ENCODE assay signal across 8 cellular contexts in the genomic region with DNA sequence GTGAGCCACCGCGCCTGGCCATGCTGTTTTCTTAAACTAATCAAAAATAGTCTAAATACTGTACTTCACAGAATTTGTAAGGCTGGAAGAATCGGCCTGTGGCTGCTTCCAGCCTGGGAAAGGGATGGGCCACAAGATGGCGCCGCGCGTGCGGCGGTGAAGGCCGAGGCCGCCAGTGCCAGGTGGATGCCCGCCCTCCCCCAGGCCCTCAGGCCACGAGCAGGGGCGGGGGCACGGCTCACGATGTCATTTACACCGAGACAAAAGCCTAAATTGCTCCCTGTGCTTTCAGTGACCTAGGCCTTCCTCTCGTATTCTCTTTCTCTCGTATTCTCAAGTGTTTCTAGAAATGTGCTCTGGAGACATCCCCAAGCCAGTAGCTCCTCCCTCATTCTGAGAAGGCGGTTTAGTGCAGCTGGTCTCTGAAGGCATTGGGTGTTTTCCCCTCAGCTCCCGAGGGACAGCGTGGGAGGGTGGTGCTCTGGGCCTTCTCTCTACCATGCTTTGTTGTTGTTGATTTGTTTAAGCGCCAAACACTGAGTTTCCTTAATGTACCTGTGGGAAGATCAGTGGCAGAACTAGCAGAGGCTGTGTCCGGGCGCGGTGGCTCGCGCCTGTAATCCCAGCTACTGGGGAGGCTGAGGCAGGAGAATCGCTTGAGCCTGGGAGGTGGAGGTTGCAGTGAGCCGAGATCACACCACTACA.
DNase-seq lines count a peak whose midpoint lies in the region; ATAC-seq and TF ChIP-seq lines count a peak whose summit lies in the region.

No MANE protein-coding gene starts in this region.

- H3K4me2 ChIP-seq in neuronal stem cell (ENCODE audit: insufficient read depth, low read length, poor library complexity, severe bottlenecking): peak overlapping the region; percentile 57

- H2AFZ ChIP-seq in neuronal stem cell (ENCODE audit: low read length): peak overlapping the region; percentile 85

- H3K23ac ChIP-seq in neuronal stem cell (ENCODE audit: low read depth, low read length, poor library complexity): no peak overlapping the region

- H3K9me3 ChIP-seq in neuronal stem cell (replicated peaks in 1 of 2; ENCODE audit: control insufficient read depth in 2 of 2, insufficient read depth in 1 of 2, low read depth in 1 of 2, low read length in 2 of 2) (no peaks in the 10 kb centered on the region), subcutaneous abdominal adipose tissue (ENCODE audit: control insufficient read depth in 5 of 5, low read length in 5 of 5) (peaks cover 0 to 3% (median 0%) of the 10 kb centered on the region in 5 donors)

- no CpG with 5 or more reads among the region's 30 CpGs for WGBS in neuronal stem cell (ENCODE audit: extremely low coverage in 2 of 2, insufficient read length in 2 of 2, insufficient replicate concordance in 1 of 2), 2 donors

- no peaks in the 10 kb centered on the region for H3K79me1 ChIP-seq in neuronal stem cell (ENCODE audit: low read depth, low read length)

- no peaks in the 10 kb centered on the region for H3K27me3 ChIP-seq in neuronal stem cell (ENCODE audit: control insufficient read depth in 3 of 3, insufficient read depth in 3 of 3, low read depth in 1 of 3, low read length in 3 of 3)
- H3K27me3 ChIP-seq in subcutaneous abdominal adipose tissue (ENCODE audit: control insufficient read depth in 5 of 5, insufficient read depth in 4 of 5, low read length in 5 of 5): no peaks in the 10 kb centered on the region

- H3K4ac ChIP-seq in neuronal stem cell (ENCODE audit: low read length): no peak overlapping the region

- DNase-seq in Daoy (ENCODE audit: low read depth): peak; percentile 80
- peak; percentile 87 for DNase-seq in KBM-7
- peak; percentile 79 for DNase-seq in RKO (ENCODE audit: low spot score)
- DNase-seq in activated effector memory CD4-positive, alpha-beta T cell treated with anti-CD3 and anti-CD28 coated beads, Interleukin-2, amount 50 U/mL, for 16 hours: peak; percentile 89
- DNase-seq in foreskin fibroblast: peak; percentile 69 to 92
- DNase-seq in neuronal stem cell (ENCODE audit: low spot score): peak; percentile 64

- no peaks in the 10 kb centered on the region for H3K4me1 ChIP-seq in neuronal stem cell (ENCODE audit: control insufficient read depth in 2 of 2, insufficient read depth in 1 of 2, low read depth in 1 of 2, low read length in 2 of 2)
- H3K4me1 ChIP-seq in subcutaneous abdominal adipose tissue (ENCODE audit: control insufficient read depth in 5 of 5, insufficient read depth in 5 of 5, low read length in 5 of 5): peaks cover 3 to 17% (median 5%) of the 10 kb centered on the region in 5 donors

- H3K14ac ChIP-seq in neuronal stem cell (ENCODE audit: low read length): no peak overlapping the region

- no peak overlapping the region for H2BK12ac ChIP-seq in neuronal stem cell (ENCODE audit: low read length)

- no peak overlapping the region for H2AK5ac ChIP-seq in neuronal stem cell (ENCODE audit: low read depth, low read length)

- in situ Hi-C loops in KBM-7 (cut with MboI; ENCODE audit: low pct_unique_long_range_greater_than_20kb, low sequenced_read_pairs): loop anchor here (25.0 kb wide), 1 partner anchor 398 kb away; no protein-coding TSS in a partner anchor

- H3K36me3 ChIP-seq in neuronal stem cell (replicated peaks in 1 of 2; ENCODE audit: control insufficient read depth in 2 of 2, insufficient read depth in 2 of 2, low read length in 2 of 2): no peaks in the 10 kb centered on the region
- no peaks in the 10 kb centered on the region for H3K36me3 ChIP-seq in subcutaneous abdominal adipose tissue (ENCODE audit: control insufficient read depth in 5 of 5, insufficient read depth in 5 of 5, low read length in 5 of 5)

- no peak overlapping the region for H3K18ac ChIP-seq in neuronal stem cell (ENCODE audit: low read length)

- H4K8ac ChIP-seq in neuronal stem cell (ENCODE audit: low read depth, low read length): no peak overlapping the region

- H3K9ac ChIP-seq in neuronal stem cell (ENCODE audit: low read depth, low read length, poor library complexity): no peak overlapping the region
- H3K9ac ChIP-seq in subcutaneous abdominal adipose tissue (ENCODE audit: low read length in 5 of 5): peak overlapping the region in 1 of 5 donors; percentile 64

- no peak overlapping the region for H2BK5ac ChIP-seq in neuronal stem cell (ENCODE audit: low read length)

- TF ChIP-seq CTCF in foreskin fibroblast (IDR thresholded peaks at IDR 0.05; ENCODE audit: low read depth, low read length): peak; percentile 83

- H3K4me3 ChIP-seq in foreskin fibroblast (ENCODE audit: low read depth in 1 of 2, low read length in 2 of 2): peak overlapping the region; percentile 44 to 55
- peak overlapping the region; percentile 35 to 65 for H3K4me3 ChIP-seq in neuronal stem cell (ENCODE audit: low read length in 2 of 2)
- peak overlapping the region; percentile 59 to 73 (median 66) for H3K4me3 ChIP-seq in subcutaneous abdominal adipose tissue (ENCODE audit: low read depth in 1 of 5, low read length in 5 of 5)

- H2BK120ac ChIP-seq in neuronal stem cell (ENCODE audit: low read depth, low read length): no peak overlapping the region

- no peak overlapping the region for H2BK15ac ChIP-seq in neuronal stem cell (ENCODE audit: low read length)

- H3K27ac ChIP-seq in neuronal stem cell (replicated peaks; ENCODE audit: low read length) (no peak overlapping the region), subcutaneous abdominal adipose tissue (ENCODE audit: low read depth, low read length) (no peak overlapping the region)

- ATAC-seq in GM21737 (IDR thresholded peaks at IDR 0.05; ENCODE audit: unreplicated experiment): peak; percentile 86

- H4K91ac ChIP-seq in neuronal stem cell (ENCODE audit: low read depth, low read length, poor library complexity): no peak overlapping the region
